ENCODE assay signal across 20 cellular contexts in genomic region chr14:99670361-99671229, GRCh38. TPM values are rescaled to one million over a fixed set of nuclear protein-coding genes. Genes with fewer than 3 reads are reported as not detected.
DNase-seq lines count a peak whose midpoint lies in the region; TF ChIP-seq lines count a peak whose summit lies in the region.
"Had no signal": no experiment of that assay in that cellular context is flagged by ENCODE, and none has a peak within 500 bp of the region (broad histone marks: within the 10 kb centered on the region; RNA-seq: fewer than 3 reads in every experiment).

No MANE protein-coding gene starts in this region.

- CTCF ChIA-PET in A673 (lab: Charles Lee), result no interaction called here

- H3K27me3 ChIP-seq in A673 (replicated peaks; ENCODE audit: insufficient read depth, low read depth, low read length, poor library complexity), result no peaks in the 10 kb centered on the region
- H3K27me3 ChIP-seq in HUES48 (ENCODE audit: control insufficient read depth, insufficient read depth, low read length), result no peaks in the 10 kb centered on the region
- no peaks in the 10 kb centered on the region for H3K27me3 ChIP-seq in layer of hippocampus (ENCODE audit: control insufficient read depth, insufficient read depth, low read length)
- H3K27me3 ChIP-seq: testis had no signal

- peak overlapping the region; percentile 10 for H3K27ac ChIP-seq in A673 (ENCODE audit: low read depth, low read length, poor library complexity, severe bottlenecking)
- H3K27ac ChIP-seq in HUES48 (ENCODE audit: low read depth, low read length), result peak overlapping the region; percentile 94
- H3K27ac ChIP-seq in layer of hippocampus (ENCODE audit: low read depth, low read length), result peak overlapping the region; percentile 59
- H3K27ac ChIP-seq: left lung, testis had no signal

- H3K36me3 ChIP-seq in A673 (ENCODE audit: insufficient read depth, low read length, poor library complexity, severe bottlenecking), result no peaks in the 10 kb centered on the region
- H3K36me3 ChIP-seq in HUES48 (ENCODE audit: control insufficient read depth, insufficient read depth, low read length), result no peaks in the 10 kb centered on the region
- H3K36me3 ChIP-seq: left lung had no signal

- POLR2A ChIA-PET in A673 (lab: Charles Lee; ENCODE audit: low non-redundant PET), result no interaction called here

- intact Hi-C loops in A673 (cut with micrococcal nuclease; ENCODE audit: unreplicated experiment), result no loop called here

- H3K4me1 ChIP-seq in A673 (ENCODE audit: insufficient read depth, low read length, poor library complexity, severe bottlenecking), result peaks cover 16% of the 10 kb centered on the region
- H3K4me1 ChIP-seq in HUES48 (ENCODE audit: control insufficient read depth, insufficient read depth, low read length), result peaks cover 42% of the 10 kb centered on the region
- H3K4me1 ChIP-seq: left lung, testis had no signal

- TF ChIP-seq CTCF in A673 (conservative IDR thresholded peaks at IDR 0.05; ENCODE audit: low read depth, low read length), result no peak

- H3K4me3 ChIP-seq in A673 (ENCODE audit: low read depth, low read length, poor library complexity, severe bottlenecking), result no peak overlapping the region
- H3K4me3 ChIP-seq in HUES48 (ENCODE audit: low read depth, low read length), result no peak overlapping the region
- H3K4me3 ChIP-seq: gastroesophageal sphincter, left lung, testis had no signal

- H3K9me3 ChIP-seq in A673 (ENCODE audit: low read depth, low read length, poor library complexity, severe bottlenecking), result no peaks in the 10 kb centered on the region
- H3K9me3 ChIP-seq in HUES48 (ENCODE audit: control insufficient read depth, insufficient read depth, low read length), result no peaks in the 10 kb centered on the region
- H3K9me3 ChIP-seq: gastroesophageal sphincter, left lung, testis had no signal

- BruUV-seq in A673 (replicated peaks; lab: Mats Ljungman, UMichigan), result no TSS peak

- H3K9ac ChIP-seq in HUES48 (ENCODE audit: low read depth, low read length), result no peak overlapping the region

- DNase-seq in A673 (ENCODE audit: low spot score), result peak; percentile 64
- DNase-seq in dedifferentiated amniotic fluid mesenchymal stem cell (ENCODE audit: extremely low spot score), result peak; percentile 20
- no peak for DNase-seq in NCI-H187 (lab: John Stamatoyannopoulos, UW)
- no peak for DNase-seq in LoVo (ENCODE audit: low spot score)
- no peak for DNase-seq in NCI-H1417 treated with DMSO at 0.1 percent for 48 hours (lab: John Stamatoyannopoulos, UW)
- no peak for DNase-seq in NCI-H1105 treated with DMSO at 0.1 percent for 48 hours (lab: John Stamatoyannopoulos, UW)
- DNase-seq: activated CD8-positive, alpha-beta T cell treated with anti-CD3 and anti-CD28 coated beads for 36 hours; activated naive CD4-positive, alpha-beta T cell treated with anti-CD3 and anti-CD28 coated beads, Interleukin-2, amount 50 U/mL, for 16 hours; activated T-cell treated with anti-CD3 and anti-CD28 coated beads, Interleukin-2, amount 50 U/mL, for 4 hours; CD4-positive, alpha-beta T cell; DMS53; Kasumi-1; left lung; NCI-H1417; NCI-H2171; NCI-H69; testis had no signal

RNA-seq across cellular contexts. Expression of gene CYP46A1, which starts 13.5 kb away (rescaled TPM):
- 0.37 TPM in 1 of 2 replicates, not detected in the other for total RNA-seq in A673 (2021)

RNA-seq across cellular contexts. Expression of gene HHIPL1, which starts 25.7 kb away (rescaled TPM):
- 0.06 and 0.15 TPM in 2 replicates for total RNA-seq in A673 (2021)
- total RNA-seq: activated T-cell treated with anti-CD3 and anti-CD28 coated beads, Interleukin-2, amount 50 U/mL, for 4 hours; CD4-positive, alpha-beta T cell had no signal

Comparison
In these comparisons a context has a peak if more than half of its experiments do, and no peak if none do; other contexts are left out.
1. DNase-seq: peak in A673 (single experiment) and dedifferentiated amniotic fluid mesenchymal stem cell (single experiment); none in NCI-H187 (0 of 2), LoVo (single experiment), NCI-H1417 treated with DMSO at 0.1 percent for 48 hours (single experiment) and NCI-H1105 treated with DMSO at 0.1 percent for 48 hours (single experiment).
2. H3K27ac ChIP-seq: peak in every context shown above with its lines; median percentile 94 in HUES48; 59 in layer of hippocampus; 10 in A673.